25 cellular contexts compared by ENCODE assay signal in the genomic region with DNA sequence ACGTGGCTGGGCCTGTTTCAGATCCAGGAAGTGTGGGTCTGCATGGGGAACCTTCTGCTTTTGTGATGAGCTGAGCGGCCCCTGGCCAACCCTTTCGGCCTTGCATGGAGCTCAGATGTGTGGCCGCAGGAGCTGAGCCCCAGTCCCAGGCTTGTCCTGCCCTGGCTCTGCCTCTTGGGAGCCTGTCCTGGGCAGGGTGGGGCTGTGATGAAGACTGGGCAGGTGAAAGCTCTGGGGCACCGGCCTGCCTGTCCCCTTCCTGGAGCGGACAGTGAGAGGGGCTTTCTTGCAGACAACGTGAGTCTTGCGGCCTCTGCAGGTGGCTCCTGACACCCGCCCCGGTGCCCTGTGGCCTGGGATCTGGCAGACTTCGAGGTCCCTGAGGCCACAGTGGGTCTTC.
"Had no signal": no experiment of that assay in that cellular context is flagged by ENCODE, and none has a peak within 500 bp of the region (broad histone marks: within the 10 kb centered on the region; RNA-seq: fewer than 3 reads in every experiment).

No MANE protein-coding gene starts in this region.

- H3K36me3 ChIP-seq: MG63, SJCRH30 had no signal

- DNase-seq: IMR-90; Karpas-422; KG1; MG63; NCI-H1092 treated with DMSO at 0.1 percent for 48 hours; NCI-H1436; NCI-H187; NCI-H2029; NCI-H2081 treated with DMSO at 0.1 percent for 48 hours; NCI-H2171; NCI-H226; NCI-H446; NCI-H510A; NCI-H524 treated with DMSO at 0.1 percent for 48 hours; NCI-H69; NCI-H774; NK-92 treated with Interleukin-12 subunit alpha and Interleukin-12 subunit beta, amount 100 ng/mL, for 24 hours; PC-3; SHP77 treated with DMSO at 0.1 percent for 48 hours; T-helper 1 cell had no signal

- FAIRE-seq: HepG2 had no signal

- H3K27ac ChIP-seq: SJCRH30 had no signal

- H3K4me1 ChIP-seq: SJCRH30 had no signal

- H3K9me3 ChIP-seq: MG63, SJCRH30 had no signal

- H3K4me3 ChIP-seq: MG63, SJCRH30 had no signal

- ATAC-seq: HepG2, Panc1, PC-3, Right ventricle myocardium inferior, SK-N-SH treated with all-trans-retinoic acid at 6 μM for 48 hours had no signal
